Comparison of ENCODE assay signal across 14 cellular contexts in the genomic region with DNA sequence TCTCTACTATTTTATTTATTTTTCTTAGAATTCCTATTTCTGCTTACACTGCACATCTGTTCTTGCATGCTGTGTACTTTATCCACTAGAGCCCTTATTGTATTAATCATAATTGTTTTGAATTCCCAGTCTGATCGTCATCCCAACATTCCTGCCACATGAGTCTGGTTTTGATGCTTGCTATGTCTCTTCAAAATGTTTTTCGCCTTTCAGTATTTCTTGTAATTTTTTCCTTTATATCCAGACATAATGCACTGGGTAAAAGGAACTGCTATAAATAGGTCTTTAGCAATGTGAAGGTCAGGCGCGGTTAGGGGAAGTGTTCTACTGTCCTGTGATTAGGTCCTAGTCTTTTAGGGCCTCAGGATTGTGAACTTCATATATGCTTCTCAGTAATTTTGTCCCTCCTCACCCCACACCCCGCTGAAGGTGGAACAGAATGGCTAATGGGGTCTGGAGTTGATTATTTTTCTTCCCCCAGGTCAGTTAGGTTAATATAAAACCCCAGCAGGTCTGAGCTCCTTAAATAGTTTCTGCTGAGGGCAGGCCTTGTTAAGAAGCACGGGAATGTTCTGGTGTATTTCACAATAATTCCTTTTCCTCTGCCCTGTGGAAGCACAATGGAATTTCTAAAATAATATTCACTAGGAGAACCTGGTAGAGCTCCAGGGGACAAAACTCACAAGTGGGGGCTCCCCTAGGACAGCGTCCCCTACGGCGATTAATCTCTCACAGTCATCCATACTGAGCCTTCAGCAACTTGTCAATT.
DNase-seq lines count a peak whose midpoint lies in the region; ATAC-seq, FAIRE-seq and TF ChIP-seq lines count a peak whose summit lies in the region.
"Had no signal": no experiment of that assay in that cellular context is flagged by ENCODE, and none has a peak within 500 bp of the region (broad histone marks: within the 10 kb centered on the region; RNA-seq: fewer than 3 reads in every experiment).

No MANE protein-coding gene starts in this region.

- DNase-seq in H54 (ENCODE audit: insufficient read length, low spot score) (peak; percentile 31), amniotic epithelial cell (ENCODE audit: low read depth) (peak; percentile 92), iris pigment epithelial cell (ENCODE audit: low read depth) (peak; percentile 90), smooth muscle cell of the brain vasculature (ENCODE audit: low read depth, low spot score) (peak; percentile 82), DMS79 (lab: John Stamatoyannopoulos, UW) (no peak), COLO668 (lab: John Stamatoyannopoulos, UW; ENCODE audit: unreplicated experiment) (no peak)
- DNase-seq in natural killer cell treated with Interleukin-12 subunit alpha and Interleukin-12 subunit beta and Interleukin-15 and Interleukin-18, amount 100 ng/mL, for 72 hours (ENCODE audit: low spot score): no peak
- DNase-seq: activated CD4-positive, alpha-beta T cell treated with anti-CD3 and anti-CD28 coated beads for 1 hour; activated naive CD4-positive, alpha-beta T cell treated with anti-CD3 and anti-CD28 coated beads, Interleukin-2, amount 10 ng/mL, durations not matched to agents 7 days and 5 days; NCI-H1436 treated with DMSO at 0.1 percent for 48 hours; PC-3; stimulated activated naive CD4-positive, alpha-beta T cell treated with Interleukin-2 at 50 U/mL for 16 hours had no signal

- ATAC-seq in GM19463 (IDR thresholded peaks at IDR 0.05; ENCODE audit: unreplicated experiment): no peak
- ATAC-seq in natural killer cell treated with Interleukin-12 subunit alpha and Interleukin-12 subunit beta and Interleukin-15 and Interleukin-18, amount 100 ng/mL, for 72 hours: no peak
- ATAC-seq: GM23338, PC-3 had no signal

- peaks cover 39 to 74% of the 10 kb centered on the region in 2 donors for H3K27me3 Mint-ChIP-seq in natural killer cell treated with Interleukin-12 subunit alpha and Interleukin-12 subunit beta and Interleukin-15 and Interleukin-18, amount 100 ng/mL, for 72 hours

- H3K4me3 Mint-ChIP-seq in natural killer cell treated with Interleukin-12 subunit alpha and Interleukin-12 subunit beta and Interleukin-15 and Interleukin-18, amount 100 ng/mL, for 72 hours: no peak overlapping the region
- H3K4me3 Mint-ChIP-seq: activated naive CD4-positive, alpha-beta T cell treated with anti-CD3 and anti-CD28 coated beads, Interleukin-2, amount 10 ng/mL, durations not matched to agents 7 days and 5 days; GM23338 had no signal

- peak; percentile 91 for FAIRE-seq in H54 (lab: Jason Lieb, UNC)

- no peak for TF ChIP-seq POLR2A in H54 (IDR thresholded peaks at IDR 0.05; ENCODE audit: low read depth, low read length)

- no peaks in the 10 kb centered on the region for H3K4me1 Mint-ChIP-seq in natural killer cell treated with Interleukin-12 subunit alpha and Interleukin-12 subunit beta and Interleukin-15 and Interleukin-18, amount 100 ng/mL, for 72 hours (ENCODE audit: low read depth in 2 of 2)
- H3K4me1 Mint-ChIP-seq: activated naive CD4-positive, alpha-beta T cell treated with anti-CD3 and anti-CD28 coated beads, Interleukin-2, amount 10 ng/mL, durations not matched to agents 7 days and 5 days; GM23338 had no signal

- no peak overlapping the region for H3K27ac Mint-ChIP-seq in natural killer cell treated with Interleukin-12 subunit alpha and Interleukin-12 subunit beta and Interleukin-15 and Interleukin-18, amount 100 ng/mL, for 72 hours
- H3K27ac Mint-ChIP-seq: activated naive CD4-positive, alpha-beta T cell treated with anti-CD3 and anti-CD28 coated beads, Interleukin-2, amount 10 ng/mL, durations not matched to agents 7 days and 5 days; GM23338 had no signal

- H3K9me3 Mint-ChIP-seq in natural killer cell treated with Interleukin-12 subunit alpha and Interleukin-12 subunit beta and Interleukin-15 and Interleukin-18, amount 100 ng/mL, for 72 hours: no peaks in the 10 kb centered on the region
- H3K9me3 Mint-ChIP-seq: activated naive CD4-positive, alpha-beta T cell treated with anti-CD3 and anti-CD28 coated beads, Interleukin-2, amount 10 ng/mL, durations not matched to agents 7 days and 5 days; GM23338 had no signal

- no peaks in the 10 kb centered on the region for H3K36me3 Mint-ChIP-seq in natural killer cell treated with Interleukin-12 subunit alpha and Interleukin-12 subunit beta and Interleukin-15 and Interleukin-18, amount 100 ng/mL, for 72 hours
- H3K36me3 Mint-ChIP-seq: activated naive CD4-positive, alpha-beta T cell treated with anti-CD3 and anti-CD28 coated beads, Interleukin-2, amount 10 ng/mL, durations not matched to agents 7 days and 5 days had no signal

Comparison
In these comparisons a context has a peak if more than half of its experiments do, and no peak if none do; other contexts are left out.
1. DNase-seq: peak in H54 (single experiment), amniotic epithelial cell (single experiment), iris pigment epithelial cell (single experiment) and smooth muscle cell of the brain vasculature (single experiment); none in DMS79 (single experiment), COLO668 (single experiment) and natural killer cell treated with Interleukin-12 subunit alpha and Interleukin-12 subunit beta and Interleukin-15 and Interleukin-18, amount 100 ng/mL, for 72 hours (single experiment).